32 cellular contexts compared by ENCODE assay signal in genomic region chr5:43298459-43298858, GRCh38.
"Had no signal": no experiment of that assay in that cellular context is flagged by ENCODE, and none has a peak within 500 bp of the region (broad histone marks: within the 10 kb centered on the region; RNA-seq: fewer than 3 reads in every experiment).

No MANE protein-coding gene starts in this region.

- H2AFZ ChIP-seq: hepatocyte, neural progenitor cell, parathyroid adenoma had no signal

- H3K4me3 ChIP-seq: colonic mucosa, gastroesophageal sphincter, hepatocyte, neural progenitor cell, psoas muscle, smooth muscle cell, thyroid gland, upper lobe of right lung had no signal

- H3K27me3 ChIP-seq: colonic mucosa, gastroesophageal sphincter, hepatocyte, neural progenitor cell, thyroid gland, upper lobe of right lung had no signal

- H3K27ac ChIP-seq: colonic mucosa, gastroesophageal sphincter, hepatocyte, neural progenitor cell, parathyroid adenoma, psoas muscle, thyroid gland, upper lobe of right lung, WERI-Rb-1 had no signal

- H3K4me1 ChIP-seq: colonic mucosa, psoas muscle, upper lobe of right lung had no signal

- ATAC-seq: activated CD4-positive, CD25-positive, alpha-beta regulatory T cell treated with anti-CD3 and anti-CD28 coated beads, Interleukin-2, amount 50 U/mL, for 24 hours; effector memory CD8-positive, alpha-beta T cell; gastroesophageal sphincter; left colon; naive thymus-derived CD4-positive, alpha-beta T cell; psoas muscle; stimulated activated memory B cell treated with anti-CD40 and anti-IgM and Interleukin-4, amounts not matched to agents 10 μg/mL and 1 μg/mL and 100 μg/mL, for 72 hours; stimulated activated naive CD8-positive, alpha-beta T cell treated with anti-CD3 and anti-CD28 coated beads, Interleukin-15, amount 100 ng/mL, for 72 hours; upper lobe of right lung had no signal

- H3K27me3 Mint-ChIP-seq: activated CD4-positive, alpha-beta memory T cell treated with anti-CD3 and anti-CD28 coated beads, Interleukin-2, amount 10 ng/mL, durations not matched to agents 7 days and 5 days; activated CD4-positive, alpha-beta T cell treated with anti-CD3 and anti-CD28 coated beads, Interleukin-2, amount 10 ng/mL, durations not matched to agents 7 days and 5 days; activated T-cell treated with anti-CD3 and anti-CD28 coated beads, Interleukin-2, amount 50 U/mL, for 24 hours; effector memory CD8-positive, alpha-beta T cell; naive thymus-derived CD4-positive, alpha-beta T cell; stimulated activated memory B cell treated with anti-CD40 and anti-IgM and Interleukin-4, amounts not matched to agents 10 μg/mL and 1 μg/mL and 100 μg/mL, for 72 hours; stimulated activated naive CD8-positive, alpha-beta T cell treated with anti-CD3 and anti-CD28 coated beads, Interleukin-15, amount 100 ng/mL, for 72 hours had no signal

- H3K27ac Mint-ChIP-seq: activated CD4-positive, alpha-beta memory T cell treated with anti-CD3 and anti-CD28 coated beads, Interleukin-2, amount 10 ng/mL, durations not matched to agents 7 days and 5 days; activated CD4-positive, alpha-beta T cell treated with anti-CD3 and anti-CD28 coated beads, Interleukin-2, amount 10 ng/mL, durations not matched to agents 7 days and 5 days; activated T-cell treated with anti-CD3 and anti-CD28 coated beads, Interleukin-2, amount 50 U/mL, for 24 hours; effector memory CD8-positive, alpha-beta T cell; naive thymus-derived CD4-positive, alpha-beta T cell; neural progenitor cell; stimulated activated memory B cell treated with anti-CD40 and anti-IgM and Interleukin-4, amounts not matched to agents 10 μg/mL and 1 μg/mL and 100 μg/mL, for 72 hours; stimulated activated naive CD8-positive, alpha-beta T cell treated with anti-CD3 and anti-CD28 coated beads, Interleukin-15, amount 100 ng/mL, for 72 hours had no signal

- DNase-seq: activated CD4-positive, alpha-beta memory T cell treated with anti-CD3 and anti-CD28 coated beads, Interleukin-2, amount 10 ng/mL, durations not matched to agents 7 days and 5 days; activated CD4-positive, alpha-beta T cell treated with anti-CD3 and anti-CD28 coated beads, Interleukin-2, amount 10 ng/mL, durations not matched to agents 7 days and 5 days; activated CD8-positive, alpha-beta memory T cell treated with anti-CD3 and anti-CD28 coated beads, Interleukin-2, amount 50 U/mL, for 48 hours; activated gamma-delta T cell treated with Interleukin-2 at 50 U/mL for 16 hours; activated naive CD4-positive, alpha-beta T cell treated with anti-CD3 and anti-CD28 coated beads, Interleukin-2, amount 50 U/mL, for 16 hours; activated T-cell treated with anti-CD3 and anti-CD28 coated beads, Interleukin-2, amount 50 U/mL, for 24 hours; cerebellar nuclear complex; colonic mucosa; effector memory CD8-positive, alpha-beta T cell; islet precursor cell; left colon; midbrain; naive thymus-derived CD4-positive, alpha-beta T cell; occipital lobe; psoas muscle; stimulated activated CD4-positive, alpha-beta T cell treated with anti-CD3 and anti-CD28 coated beads, Interleukin-1b, Interleukin-23, amount 100 ng/mL, for 48 hours; stimulated activated CD4-positive, alpha-beta T cell treated with anti-CD3 and anti-CD28 coated beads, Interleukin-4, amount 100 ng/mL, for 4 hours; stimulated activated CD8-positive, alpha-beta memory T cell treated with anti-CD3 and anti-CD28 coated beads, Interleukin-4, amount 100 ng/mL, for 48 hours; stimulated activated naive CD8-positive, alpha-beta T cell treated with anti-CD3 and anti-CD28 coated beads, Interleukin-15, amount 100 ng/mL, for 72 hours; substantia nigra; T-helper 1 cell; T1000; thyroid gland; upper lobe of right lung; WERI-Rb-1 had no signal

- H3K9me3 Mint-ChIP-seq: activated CD4-positive, alpha-beta memory T cell treated with anti-CD3 and anti-CD28 coated beads, Interleukin-2, amount 10 ng/mL, durations not matched to agents 7 days and 5 days; activated CD4-positive, alpha-beta T cell treated with anti-CD3 and anti-CD28 coated beads, Interleukin-2, amount 10 ng/mL, durations not matched to agents 7 days and 5 days; activated T-cell treated with anti-CD3 and anti-CD28 coated beads, Interleukin-2, amount 50 U/mL, for 24 hours; effector memory CD8-positive, alpha-beta T cell; neural progenitor cell; stimulated activated memory B cell treated with anti-CD40 and anti-IgM and Interleukin-4, amounts not matched to agents 10 μg/mL and 1 μg/mL and 100 μg/mL, for 72 hours; stimulated activated naive CD8-positive, alpha-beta T cell treated with anti-CD3 and anti-CD28 coated beads, Interleukin-15, amount 100 ng/mL, for 72 hours had no signal

- H3K4me2 ChIP-seq: hepatocyte, neural progenitor cell, smooth muscle cell had no signal

- H3K4me3 Mint-ChIP-seq: activated CD4-positive, alpha-beta memory T cell treated with anti-CD3 and anti-CD28 coated beads, Interleukin-2, amount 10 ng/mL, durations not matched to agents 7 days and 5 days; activated CD4-positive, alpha-beta T cell treated with anti-CD3 and anti-CD28 coated beads, Interleukin-2, amount 10 ng/mL, durations not matched to agents 7 days and 5 days; activated T-cell treated with anti-CD3 and anti-CD28 coated beads, Interleukin-2, amount 50 U/mL, for 24 hours; effector memory CD8-positive, alpha-beta T cell; naive thymus-derived CD4-positive, alpha-beta T cell; neural progenitor cell; stimulated activated memory B cell treated with anti-CD40 and anti-IgM and Interleukin-4, amounts not matched to agents 10 μg/mL and 1 μg/mL and 100 μg/mL, for 72 hours; stimulated activated naive CD8-positive, alpha-beta T cell treated with anti-CD3 and anti-CD28 coated beads, Interleukin-15, amount 100 ng/mL, for 72 hours had no signal
